Comparison of ENCODE assay signal across 2 cellular contexts in the genomic region with DNA sequence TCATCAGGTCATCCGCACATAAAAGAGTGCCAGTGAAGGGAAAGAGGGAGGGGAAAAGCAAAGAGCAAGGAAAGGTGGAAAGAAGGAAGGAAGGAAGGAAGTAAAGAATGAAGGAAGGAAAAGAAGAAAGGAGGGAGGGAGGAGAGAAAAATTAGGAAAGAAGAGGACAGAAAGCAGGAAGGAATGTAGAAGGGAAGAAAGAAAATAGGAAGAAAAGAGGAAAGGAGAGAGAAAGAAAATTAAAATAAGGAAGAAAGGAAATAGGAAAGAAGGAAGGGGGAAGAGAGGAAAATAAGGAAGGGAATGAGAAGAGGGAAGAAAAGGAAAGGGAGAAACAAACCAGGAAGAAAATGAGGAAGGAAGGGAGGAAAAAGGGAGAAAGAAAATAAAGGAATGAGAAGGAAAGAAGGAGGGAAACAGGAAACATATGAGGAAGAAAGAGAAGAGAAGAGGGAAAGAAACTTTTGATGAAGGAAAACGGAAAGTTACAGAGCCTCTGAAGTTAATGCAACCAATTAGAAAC.
TF ChIP-seq lines count a peak whose summit lies in the region.

No MANE protein-coding gene starts in this region.

TF ChIP-seq in HEK293, 187 proteins besides CTCF, POLR2A, EP300 and RAD21:
- TF ChIP-seq PRDM1 (tag by site-specific recombination; IDR thresholded peaks at IDR 0.05) = peak; percentile 43; the same call in 1 of the 2 replicates
- no peak for TF ChIP-seq ZNF654 (tag by site-specific recombination; IDR thresholded peaks at IDR 0.05; ENCODE audit: low read depth)
- TF ChIP-seq ZNF366 (tag by site-specific recombination; conservative IDR thresholded peaks at IDR 0.05) = peak; percentile 55
- TF ChIP-seq ZNF658 (tag by site-specific recombination; IDR thresholded peaks at IDR 0.05) = no peak

TF ChIP-seq in GM12878, 131 proteins besides CTCF, POLR2A, EP300 and RAD21:
- TF ChIP-seq TARDBP (IDR thresholded peaks at IDR 0.05; ENCODE audit: borderline replicate concordance) (no peak), POLR2AphosphoS5 (IDR thresholded peaks at IDR 0.05; ENCODE audit: low read length) (no peak), SUPT20H (IDR thresholded peaks at IDR 0.05; ENCODE audit: borderline replicate concordance, control insufficient read depth, low read depth, low read length) (no peak), NBN (IDR thresholded peaks at IDR 0.05) (peak; percentile 39; the same call in 1 of the 2 replicates), IKZF2 (IDR thresholded peaks at IDR 0.05) (peak in 1 of 2 experiments; percentile 27; a peak in 1 of 4 replicates), SUZ12 (IDR thresholded peaks at IDR 0.05; ENCODE audit: unreplicated experiment) (no peak), MEF2B (IDR thresholded peaks at IDR 0.05; ENCODE audit: partially characterized antibody, poor library complexity, severe bottlenecking) (no peak), HDGF (IDR thresholded peaks at IDR 0.05) (0 out of 2 replicates have a peak, but pooled peaks have one; percentile 22), SMAD5 (IDR thresholded peaks at IDR 0.05; ENCODE audit: low read depth) (no peak)
- TF ChIP-seq, protein P1, sequence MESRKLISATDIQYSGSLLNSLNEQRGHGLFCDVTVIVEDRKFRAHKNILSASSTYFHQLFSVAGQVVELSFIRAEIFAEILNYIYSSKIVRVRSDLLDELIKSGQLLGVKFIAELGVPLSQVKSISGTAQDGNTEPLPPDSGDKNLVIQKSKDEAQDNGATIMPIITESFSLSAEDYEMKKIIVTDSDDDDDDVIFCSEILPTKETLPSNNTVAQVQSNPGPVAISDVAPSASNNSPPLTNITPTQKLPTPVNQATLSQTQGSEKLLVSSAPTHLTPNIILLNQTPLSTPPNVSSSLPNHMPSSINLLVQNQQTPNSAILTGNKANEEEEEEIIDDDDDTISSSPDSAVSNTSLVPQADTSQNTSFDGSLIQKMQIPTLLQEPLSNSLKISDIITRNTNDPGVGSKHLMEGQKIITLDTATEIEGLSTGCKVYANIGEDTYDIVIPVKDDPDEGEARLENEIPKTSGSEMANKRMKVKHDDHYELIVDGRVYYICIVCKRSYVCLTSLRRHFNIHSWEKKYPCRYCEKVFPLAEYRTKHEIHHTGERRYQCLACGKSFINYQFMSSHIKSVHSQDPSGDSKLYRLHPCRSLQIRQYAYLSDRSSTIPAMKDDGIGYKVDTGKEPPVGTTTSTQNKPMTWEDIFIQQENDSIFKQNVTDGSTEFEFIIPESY (IDR thresholded peaks at IDR 0.05) = no peak
TF ChIP-seq in GM12878: peak in this region for 3.
